Comparison of ENCODE assay signal across 1 cellular context in genomic region chr11:64180871-64181270, GRCh38.
TF ChIP-seq lines count a peak whose summit lies in the region.

No MANE protein-coding gene starts in this region.

TF ChIP-seq in WTC11, 78 proteins besides CTCF, POLR2A, EP300 and RAD21 (continued from another document):
- TF ChIP-seq ZNF425 (CRISPR knock-in tag; conservative IDR thresholded peaks at IDR 0.05) (no peak), ZNF532 (CRISPR knock-in tag; IDR thresholded peaks at IDR 0.05; ENCODE audit: borderline replicate concordance) (no peak), RORB (CRISPR knock-in tag; IDR thresholded peaks at IDR 0.05) (no peak), USF2 (CRISPR knock-in tag; IDR thresholded peaks at IDR 0.05) (no peak), ZNF138 (CRISPR knock-in tag; conservative IDR thresholded peaks at IDR 0.05) (no peak), FOXJ3 (CRISPR knock-in tag; IDR thresholded peaks at IDR 0.05; ENCODE audit: borderline replicate concordance) (no peak)
TF ChIP-seq in WTC11: peak in this region for 0.
